Comparison of ENCODE assay signal across 8 cellular contexts in the genomic region with DNA sequence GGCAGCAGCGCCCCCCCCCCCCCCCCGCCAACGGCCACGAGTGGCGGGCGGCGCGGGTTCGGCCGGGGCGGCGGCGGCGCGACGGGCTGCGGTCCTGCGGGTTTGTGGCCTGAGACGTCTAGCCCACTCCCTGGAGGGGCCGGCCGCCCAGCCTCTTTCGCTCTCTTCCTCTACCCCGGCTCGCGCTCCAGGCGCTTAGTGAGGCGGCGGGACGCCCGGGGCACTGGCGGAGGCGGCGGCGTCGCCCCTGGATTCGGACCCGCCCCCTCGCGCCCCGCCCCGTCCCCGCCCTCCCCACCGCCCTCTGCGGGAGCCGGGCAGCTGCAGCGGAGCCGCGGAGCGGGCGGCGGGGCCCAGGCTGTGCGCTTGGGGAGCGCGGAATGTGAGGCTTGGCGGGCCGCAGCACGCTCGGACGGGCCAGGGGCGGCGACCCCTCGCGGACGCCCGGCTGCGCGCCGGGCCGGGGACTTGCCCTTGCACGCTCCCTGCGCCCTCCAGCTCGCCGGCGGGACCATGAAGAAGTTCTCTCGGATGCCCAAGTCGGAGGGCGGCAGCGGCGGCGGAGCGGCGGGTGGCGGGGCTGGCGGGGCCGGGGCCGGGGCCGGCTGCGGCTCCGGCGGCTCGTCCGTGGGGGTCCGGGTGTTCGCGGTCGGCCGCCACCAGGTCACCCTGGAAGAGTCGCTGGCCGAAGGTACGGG. TPM values are rescaled to one million over a fixed set of nuclear protein-coding genes. Genes with fewer than 3 reads are reported as not detected.
DNase-seq lines count a peak whose midpoint lies in the region; ATAC-seq and TF ChIP-seq lines count a peak whose summit lies in the region.

A gene (plus strand): TSS at position 320 of the 698 bp plus-strand sequence. CDS start 194 bp downstream, at position 514.

- H3K36me3 ChIP-seq in GM06990 (ENCODE audit: control insufficient read depth, insufficient read depth, low read length) (no peaks in the 10 kb centered on the region), right atrium auricular region (no peaks in the 10 kb centered on the region), rectal smooth muscle tissue (ENCODE audit: control insufficient read depth, insufficient read depth, low read length) (no peaks in the 10 kb centered on the region), aorta (ENCODE audit: control insufficient read depth in 1 of 2, insufficient read depth in 2 of 2, low read length in 1 of 2) (no peaks in the 10 kb centered on the region)

- no peaks in the 10 kb centered on the region for H3K36me3 Mint-ChIP-seq in T-helper 17 cell (ENCODE audit: low read depth)

- H3K9ac ChIP-seq in rectal smooth muscle tissue (ENCODE audit: low read length), result peak within 1 kb of the TSS; percentile 91

- WGBS in aorta, 2 donors, result 0% methylated on average over 11 to 100 of the region's 100 CpGs

- peaks cover 12% of the 10 kb centered on the region for H3K4me1 Mint-ChIP-seq in T-helper 17 cell

- H3K4me1 ChIP-seq in right atrium auricular region (peaks cover 0 to 34% of the 10 kb centered on the region in 2 donors), rectal smooth muscle tissue (ENCODE audit: control insufficient read depth, insufficient read depth, low read length) (peaks cover 3% of the 10 kb centered on the region), aorta (ENCODE audit: control insufficient read depth in 1 of 2, insufficient read depth in 2 of 2, low read length in 2 of 2) (peaks cover 0 to 2% of the 10 kb centered on the region in 2 donors)

- DNase-seq in GM06990 (ENCODE audit: extremely low read depth, insufficient read length), result peak; percentile 88
- no peak for DNase-seq in LNCaP clone FGC (ENCODE audit: low read depth)
- peak; percentile 64 to 77 (median 76) for DNase-seq in T-helper 17 cell
- peak; percentile 65 for DNase-seq in right atrium auricular region (ENCODE audit: low spot score)
- peak; percentile 86 to 93 for DNase-seq in aorta

- no peak for TF ChIP-seq CTCF in GM06990 (IDR thresholded peaks at IDR 0.05; ENCODE audit: insufficient read depth, low read length, poor library complexity, severe bottlenecking)
- TF ChIP-seq CTCF in LNCaP clone FGC (IDR thresholded peaks at IDR 0.05; ENCODE audit: control insufficient read depth, extremely low read depth, insufficient read depth), result peak; percentile 11; the same call in 1 of the 2 replicates
- peak in 1 of 2 donors; percentile 10 for TF ChIP-seq CTCF in right atrium auricular region (IDR thresholded peaks at IDR 0.05)

- H3K27me3 Mint-ChIP-seq in T-helper 17 cell, result no peaks in the 10 kb centered on the region

- peak within 1 kb of the TSS; percentile 93 for H3K27ac Mint-ChIP-seq in T-helper 17 cell

- intact Hi-C loops in aorta (cut with DNase I), result loop anchor here (5.0 to 10.0 kb wide), 3 partner anchors 129 to 161 kb away; no protein-coding TSS in a partner anchor

- H3K27ac ChIP-seq in angular gyrus (ENCODE audit: low read depth, low read length) (peak within 1 kb of the TSS; percentile 82), right atrium auricular region (peak within 1 kb of the TSS; percentile 98 to 100), rectal smooth muscle tissue (ENCODE audit: low read depth, low read length) (peak within 1 kb of the TSS; percentile 96), aorta (ENCODE audit: low read depth in 1 of 2, low read length in 2 of 2) (peak within 1 kb of the TSS; percentile 77 to 98)

- peak within 1 kb of the TSS; percentile 96 for H3K4me3 Mint-ChIP-seq in T-helper 17 cell

- ATAC-seq in GM21825 (IDR thresholded peaks at IDR 0.05; ENCODE audit: unreplicated experiment) (peak; percentile 68), T-helper 17 cell (peak; percentile 87), aorta (ENCODE audit: low FRiP score) (peak; percentile 91)

- H3K9me3 ChIP-seq in T-helper 17 cell (ENCODE audit: control insufficient read depth, low read length, poor library complexity, severe bottlenecking), result no peaks in the 10 kb centered on the region
- H3K9me3 ChIP-seq in right atrium auricular region, result no peaks in the 10 kb centered on the region
- H3K9me3 ChIP-seq in aorta (ENCODE audit: control insufficient read depth, low read length), result no peaks in the 10 kb centered on the region

- H3K27me3 ChIP-seq in GM06990 (replicated peaks; ENCODE audit: control insufficient read depth, insufficient read depth, low read length), result no peaks in the 10 kb centered on the region
- H3K27me3 ChIP-seq in right atrium auricular region, result no peaks in the 10 kb centered on the region
- no peaks in the 10 kb centered on the region for H3K27me3 ChIP-seq in rectal smooth muscle tissue (ENCODE audit: control insufficient read depth, insufficient read depth, low read length)
- H3K27me3 ChIP-seq in aorta (ENCODE audit: control insufficient read depth in 1 of 2, insufficient read depth in 2 of 2, low read length in 1 of 2), result no peaks in the 10 kb centered on the region

- peak within 1 kb of the TSS; percentile 90 for H3K4me3 ChIP-seq in GM06990 (replicated peaks; ENCODE audit: low read depth, low read length)
- H3K4me3 ChIP-seq in LNCaP clone FGC (ENCODE audit: low read depth, low read length), result peak within 1 kb of the TSS; percentile 83
- peak within 1 kb of the TSS; percentile 88 to 97 for H3K4me3 ChIP-seq in right atrium auricular region
- peak within 1 kb of the TSS; percentile 84 for H3K4me3 ChIP-seq in rectal smooth muscle tissue (ENCODE audit: low read length)
- peak within 1 kb of the TSS; percentile 95 to 97 for H3K4me3 ChIP-seq in aorta (ENCODE audit: low read length in 2 of 2)

RNA-seq across cellular contexts. Expression of the gene that starts here (rescaled TPM):
- 10 to 100 TPM in 1 of 2 donors, 1 to 10 TPM in 1; 6.9 to 11.2 TPM for total RNA-seq in T-helper 17 cell
- 10 to 100 TPM; 43.6 to 52.6 TPM for total RNA-seq in right atrium auricular region
- total RNA-seq in aorta, result 10 to 100 TPM; 34.4 to 75.4 TPM
- polyA plus RNA-seq in aorta, result 10 to 100 TPM in 1 of 2 donors, 1 to 10 TPM in 1; 7.1 to 12.5 TPM
